Comparison of ENCODE assay signal across 12 cellular contexts in the genomic region with DNA sequence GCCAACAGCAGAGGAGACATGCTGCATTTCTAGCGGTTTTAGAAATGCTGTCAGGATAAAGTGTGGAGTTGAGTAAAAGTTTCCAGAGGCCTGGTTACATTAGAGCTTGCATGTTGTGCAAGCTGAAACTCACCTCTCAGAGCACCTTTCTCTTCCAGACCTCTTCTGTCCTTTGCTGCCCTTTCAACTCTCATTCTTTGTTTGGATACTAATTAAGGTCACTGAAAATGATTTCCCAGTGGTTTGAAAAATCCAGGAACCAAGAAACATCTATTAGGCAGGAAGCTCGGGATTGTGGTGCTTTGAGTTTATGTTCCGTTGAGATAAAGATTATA.
DNase-seq lines count a peak whose midpoint lies in the region; ATAC-seq, FAIRE-seq and TF ChIP-seq lines count a peak whose summit lies in the region.
"Had no signal": no experiment of that assay in that cellular context is flagged by ENCODE, and none has a peak within 500 bp of the region (broad histone marks: within the 10 kb centered on the region; RNA-seq: fewer than 3 reads in every experiment).

No MANE protein-coding gene starts in this region.

- H3K27ac ChIP-seq in liver (ENCODE audit: low read depth in 1 of 2, low read length in 2 of 2) (peak overlapping the region; percentile 35 to 38), HepG2 (ENCODE audit: extremely low read length, insufficient read depth, low read length) (no peak overlapping the region), right lobe of liver (peak overlapping the region in 2 of 3 donors; percentile 78 to 83)
- H3K27ac ChIP-seq: C4-2B had no signal

- intact Hi-C loops in HepG2 (cut with micrococcal nuclease; ENCODE audit: unreplicated experiment), result no loop called here
- intact Hi-C loops in right lobe of liver (cut with DNase I), result no loop called here

- no peaks in the 10 kb centered on the region for H3K36me3 ChIP-seq in liver (ENCODE audit: control insufficient read depth in 4 of 4, insufficient read depth in 3 of 4, low read depth in 1 of 4, low read length in 3 of 4)
- no peaks in the 10 kb centered on the region for H3K36me3 ChIP-seq in HepG2 (replicated peaks in 1 of 2; ENCODE audit: control insufficient read depth in 1 of 2, insufficient read depth in 2 of 2, low read length in 2 of 2)
- H3K36me3 ChIP-seq in right lobe of liver, result no peaks in the 10 kb centered on the region
- no peaks in the 10 kb centered on the region for H3K36me3 ChIP-seq in HAP-1 (replicated peaks)
- H3K36me3 ChIP-seq: MG63 had no signal

- H3K9me3 ChIP-seq in liver (ENCODE audit: control insufficient read depth in 4 of 4, low read length in 3 of 4) (no peaks in the 10 kb centered on the region), HepG2 (ENCODE audit: low read length) (no peaks in the 10 kb centered on the region), right lobe of liver (no peaks in the 10 kb centered on the region), HAP-1 (no peaks in the 10 kb centered on the region)
- H3K9me3 ChIP-seq: MG63 had no signal

- H3K36me3 Mint-ChIP-seq in progenitor cell of endocrine pancreas (ENCODE audit: insufficient read depth), result no peaks in the 10 kb centered on the region

- DNase-seq in HepG2 (ENCODE audit: low spot score), result no peak
- no peak for DNase-seq in right lobe of liver
- no peak for DNase-seq in progenitor cell of endocrine pancreas (ENCODE audit: low spot score, unreplicated experiment)
- DNase-seq in G401 (ENCODE audit: low spot score), result no peak
- no peak for DNase-seq in HAP-1 (ENCODE audit: low spot score in 2 of 2)
- DNase-seq: MG63, NCI-H526 treated with DMSO at 0.1 percent for 48 hours, SHP77 had no signal

- H3K4me2 ChIP-seq in HepG2 (ENCODE audit: low read depth, low read length), result no peak overlapping the region

- no peaks in the 10 kb centered on the region for H3K27me3 Mint-ChIP-seq in progenitor cell of endocrine pancreas

- no peaks in the 10 kb centered on the region for H4K20me1 ChIP-seq in HepG2 (ENCODE audit: insufficient read depth, low read length)

- no peak for TF ChIP-seq EP300 in HepG2 (IDR thresholded peaks at IDR 0.05; ENCODE audit: low read depth in 2 of 2, low read length in 2 of 2)
- TF ChIP-seq EP300 in HepG2 (CRISPR knock-in tag; IDR thresholded peaks at IDR 0.05; ENCODE audit: borderline replicate concordance), result no peak

- peak overlapping the region; percentile 84 for H3K27ac Mint-ChIP-seq in progenitor cell of endocrine pancreas

- TF ChIP-seq POLR2A in HepG2 (IDR thresholded peaks at IDR 0.05; ENCODE audit: insufficient read depth in 1 of 2, low read depth in 2 of 2, low read length in 2 of 2) (no peak), right lobe of liver (IDR thresholded peaks at IDR 0.05) (no peak)

- POLR2A ChIA-PET in HepG2 (lab: Yijun Ruan, JAX), result no interaction called here

- no peak overlapping the region for H3K4me3 Mint-ChIP-seq in progenitor cell of endocrine pancreas (ENCODE audit: low read depth)

- no peaks in the 10 kb centered on the region for H3K79me2 ChIP-seq in HepG2 (ENCODE audit: insufficient read depth, low read length)

- no peaks in the 10 kb centered on the region for H3K9me3 Mint-ChIP-seq in progenitor cell of endocrine pancreas (ENCODE audit: low read depth)

- no peak for ATAC-seq in HepG2
- ATAC-seq in right lobe of liver, result peak; percentile 30 to 64 (median 48)
- ATAC-seq in HG02623 (IDR thresholded peaks at IDR 0.05; ENCODE audit: unreplicated experiment), result no peak

- H3K4me1 Mint-ChIP-seq in progenitor cell of endocrine pancreas (ENCODE audit: low read depth), result peaks cover 71% of the 10 kb centered on the region

- CTCF ChIA-PET in HepG2 (lab: Yijun Ruan, JAX; ENCODE audit: low intra/inter-chr PET ratio, low total read pairs), result no interaction called here

- no peak for FAIRE-seq in HepG2 (lab: Jason Lieb, UNC)
- FAIRE-seq: A204.1 had no signal

- TF ChIP-seq CTCF in liver (IDR thresholded peaks at IDR 0.05; ENCODE audit: low read depth, low read length, missing input control) (no peak), HepG2 (CRISPR knock-in tag; IDR thresholded peaks at IDR 0.05) (no peak), right lobe of liver (IDR thresholded peaks at IDR 0.05) (no peak), progenitor cell of endocrine pancreas (IDR thresholded peaks at IDR 0.05; ENCODE audit: unreplicated experiment) (no peak)

- H3K4me3 ChIP-seq in liver (ENCODE audit: low read depth in 1 of 3, low read length in 3 of 3) (no peak overlapping the region), HepG2 (replicated peaks in 1 of 3; ENCODE audit: insufficient read depth in 1 of 3, low read depth in 2 of 3, low read length in 3 of 3) (no peak overlapping the region), right lobe of liver (no peak overlapping the region), HAP-1 (no peak overlapping the region)
- H3K4me3 ChIP-seq: MG63 had no signal

- H3K9ac ChIP-seq in liver (ENCODE audit: low read depth in 1 of 2, low read length in 2 of 2) (no peak overlapping the region), HepG2 (ENCODE audit: insufficient read depth, low read depth, low read length) (no peak overlapping the region)

- no peak overlapping the region for H2AFZ ChIP-seq in HepG2 (ENCODE audit: low read length)

- TF ChIP-seq RAD21 in liver (IDR thresholded peaks at IDR 0.05) (peak; percentile 14 to 30), HepG2 (CRISPR knock-in tag; IDR thresholded peaks at IDR 0.05) (no peak)

- H3K27me3 ChIP-seq in liver (ENCODE audit: control insufficient read depth in 4 of 4, insufficient read depth in 4 of 4, low read length in 3 of 4) (no peaks in the 10 kb centered on the region), HepG2 (ENCODE audit: control insufficient read depth in 1 of 2, insufficient read depth in 2 of 2, low read length in 2 of 2) (no peaks in the 10 kb centered on the region; a peak in 2 of 5 replicates), right lobe of liver (no peaks in the 10 kb centered on the region), HAP-1 (ENCODE audit: low read depth) (no peaks in the 10 kb centered on the region)
- H3K27me3 ChIP-seq: MG63 had no signal

- no TSS peak for BruUV-seq in HepG2 (replicated peaks; lab: Mats Ljungman, UMichigan)

- in situ Hi-C loops in HepG2 (cut with HindIII; ENCODE audit: extremely low pct_ligation_motif_present, low pct_unique_long_range_greater_than_20kb), result no loop called here
- in situ Hi-C loops in G401 (cut with HindIII; ENCODE audit: low sequenced_read_pairs), result no loop called here
- in situ Hi-C loops in HAP-1 (cut with MboI; ENCODE audit: low sequenced_read_pairs), result no loop called here

- WGBS in liver, result 48% methylated on average over 3 of the region's 3 CpGs
- WGBS in HepG2 (ENCODE audit: low lambda C conversion rate), result 18% methylated on average over 3 of the region's 3 CpGs
- WGBS in right lobe of liver (ENCODE audit: insufficient coverage, low coverage, low lambda C conversion rate, missing lambda C conversion rate), result 43% methylated on average over 3 of the region's 3 CpGs

- peaks cover 11 to 63% (median 46%) of the 10 kb centered on the region in 4 donors for H3K4me1 ChIP-seq in liver (ENCODE audit: control insufficient read depth in 4 of 4, insufficient read depth in 4 of 4, low read length in 3 of 4)
- peaks cover 33% of the 10 kb centered on the region for H3K4me1 ChIP-seq in HepG2 (ENCODE audit: insufficient read depth, low read length)
- H3K4me1 ChIP-seq in right lobe of liver, result peaks cover 0 to 60% (median 13%) of the 10 kb centered on the region in 4 donors
- peaks cover 24% of the 10 kb centered on the region for H3K4me1 ChIP-seq in HAP-1

TF ChIP-seq in liver, 16 proteins besides CTCF, POLR2A, EP300 and RAD21 (continues in another document):
- TF ChIP-seq, protein P1, sequence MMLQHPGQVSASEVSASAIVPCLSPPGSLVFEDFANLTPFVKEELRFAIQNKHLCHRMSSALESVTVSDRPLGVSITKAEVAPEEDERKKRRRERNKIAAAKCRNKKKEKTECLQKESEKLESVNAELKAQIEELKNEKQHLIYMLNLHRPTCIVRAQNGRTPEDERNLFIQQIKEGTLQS (IDR thresholded peaks at IDR 0.05), result peak; percentile 79
- TF ChIP-seq YY1 (IDR thresholded peaks at IDR 0.05) (peak; percentile 42), HNF4G (IDR thresholded peaks at IDR 0.05) (no peak)
- TF ChIP-seq, protein P2, sequence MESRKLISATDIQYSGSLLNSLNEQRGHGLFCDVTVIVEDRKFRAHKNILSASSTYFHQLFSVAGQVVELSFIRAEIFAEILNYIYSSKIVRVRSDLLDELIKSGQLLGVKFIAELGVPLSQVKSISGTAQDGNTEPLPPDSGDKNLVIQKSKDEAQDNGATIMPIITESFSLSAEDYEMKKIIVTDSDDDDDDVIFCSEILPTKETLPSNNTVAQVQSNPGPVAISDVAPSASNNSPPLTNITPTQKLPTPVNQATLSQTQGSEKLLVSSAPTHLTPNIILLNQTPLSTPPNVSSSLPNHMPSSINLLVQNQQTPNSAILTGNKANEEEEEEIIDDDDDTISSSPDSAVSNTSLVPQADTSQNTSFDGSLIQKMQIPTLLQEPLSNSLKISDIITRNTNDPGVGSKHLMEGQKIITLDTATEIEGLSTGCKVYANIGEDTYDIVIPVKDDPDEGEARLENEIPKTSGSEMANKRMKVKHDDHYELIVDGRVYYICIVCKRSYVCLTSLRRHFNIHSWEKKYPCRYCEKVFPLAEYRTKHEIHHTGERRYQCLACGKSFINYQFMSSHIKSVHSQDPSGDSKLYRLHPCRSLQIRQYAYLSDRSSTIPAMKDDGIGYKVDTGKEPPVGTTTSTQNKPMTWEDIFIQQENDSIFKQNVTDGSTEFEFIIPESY (IDR thresholded peaks at IDR 0.05), result peak; percentile 48

TF ChIP-seq in HepG2, 621 proteins besides CTCF, POLR2A, EP300 and RAD21:
- no peak for TF ChIP-seq ZNF326 (CRISPR knock-in tag; IDR thresholded peaks at IDR 0.05; ENCODE audit: borderline replicate concordance)
- TF ChIP-seq, protein P3, sequence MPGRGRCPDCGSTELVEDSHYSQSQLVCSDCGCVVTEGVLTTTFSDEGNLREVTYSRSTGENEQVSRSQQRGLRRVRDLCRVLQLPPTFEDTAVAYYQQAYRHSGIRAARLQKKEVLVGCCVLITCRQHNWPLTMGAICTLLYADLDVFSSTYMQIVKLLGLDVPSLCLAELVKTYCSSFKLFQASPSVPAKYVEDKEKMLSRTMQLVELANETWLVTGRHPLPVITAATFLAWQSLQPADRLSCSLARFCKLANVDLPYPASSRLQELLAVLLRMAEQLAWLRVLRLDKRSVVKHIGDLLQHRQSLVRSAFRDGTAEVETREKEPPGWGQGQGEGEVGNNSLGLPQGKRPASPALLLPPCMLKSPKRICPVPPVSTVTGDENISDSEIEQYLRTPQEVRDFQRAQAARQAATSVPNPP (CRISPR knock-in tag; IDR thresholded peaks at IDR 0.05), result no peak
- no peak for TF ChIP-seq ATRX (CRISPR knock-in tag; IDR thresholded peaks at IDR 0.05; ENCODE audit: borderline replicate concordance)

Comparison
In these comparisons a context has a peak if more than half of its experiments do, and no peak if none do; other contexts are left out.
1. ATAC-seq: peak in right lobe of liver (4 of 4); none in HepG2 (single experiment) and HG02623 (single experiment).